In the genomic region with DNA sequence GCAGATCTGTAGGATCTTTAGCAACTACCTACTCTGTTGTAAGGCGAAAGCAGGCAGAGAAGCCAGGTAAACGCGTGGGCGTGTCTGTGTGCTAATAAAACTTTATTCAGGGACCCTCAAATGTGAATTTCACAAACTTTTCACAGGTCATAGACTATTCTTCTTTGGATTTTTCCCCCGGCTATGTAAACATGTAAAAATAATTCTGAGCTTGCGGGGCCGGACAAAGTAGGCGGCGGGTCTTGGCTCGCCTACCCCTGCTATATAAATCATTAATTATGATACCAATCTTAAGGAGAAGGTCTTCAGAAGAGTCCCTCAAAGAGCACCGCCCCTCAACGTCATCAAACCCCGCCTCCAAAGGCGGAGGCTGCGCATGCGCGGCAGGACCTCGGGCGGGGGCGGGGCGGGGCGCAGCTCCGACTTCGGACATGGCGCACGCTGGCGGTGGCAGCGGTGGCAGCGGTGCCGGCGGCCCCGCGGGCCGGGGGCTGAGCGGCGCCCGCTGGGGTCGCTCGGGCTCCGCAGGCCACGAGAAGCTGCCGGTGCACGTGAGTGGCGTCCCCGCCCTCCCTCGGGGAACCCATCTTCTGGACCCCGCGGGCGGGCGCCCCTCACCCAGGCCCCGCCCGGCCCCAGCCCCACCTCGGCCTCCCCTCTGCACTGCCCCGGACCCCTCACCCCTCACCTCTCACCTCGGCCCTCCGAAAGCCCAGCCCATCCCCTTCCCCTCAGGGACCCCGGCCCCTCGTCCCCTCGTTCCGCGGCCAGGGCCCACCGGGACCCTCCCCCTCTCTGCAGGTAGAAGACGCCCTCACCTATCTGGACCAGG, we compare ENCODE assay signal across 1 cellular context.
TF ChIP-seq lines count a peak whose summit lies in the region.

A gene with protein sequence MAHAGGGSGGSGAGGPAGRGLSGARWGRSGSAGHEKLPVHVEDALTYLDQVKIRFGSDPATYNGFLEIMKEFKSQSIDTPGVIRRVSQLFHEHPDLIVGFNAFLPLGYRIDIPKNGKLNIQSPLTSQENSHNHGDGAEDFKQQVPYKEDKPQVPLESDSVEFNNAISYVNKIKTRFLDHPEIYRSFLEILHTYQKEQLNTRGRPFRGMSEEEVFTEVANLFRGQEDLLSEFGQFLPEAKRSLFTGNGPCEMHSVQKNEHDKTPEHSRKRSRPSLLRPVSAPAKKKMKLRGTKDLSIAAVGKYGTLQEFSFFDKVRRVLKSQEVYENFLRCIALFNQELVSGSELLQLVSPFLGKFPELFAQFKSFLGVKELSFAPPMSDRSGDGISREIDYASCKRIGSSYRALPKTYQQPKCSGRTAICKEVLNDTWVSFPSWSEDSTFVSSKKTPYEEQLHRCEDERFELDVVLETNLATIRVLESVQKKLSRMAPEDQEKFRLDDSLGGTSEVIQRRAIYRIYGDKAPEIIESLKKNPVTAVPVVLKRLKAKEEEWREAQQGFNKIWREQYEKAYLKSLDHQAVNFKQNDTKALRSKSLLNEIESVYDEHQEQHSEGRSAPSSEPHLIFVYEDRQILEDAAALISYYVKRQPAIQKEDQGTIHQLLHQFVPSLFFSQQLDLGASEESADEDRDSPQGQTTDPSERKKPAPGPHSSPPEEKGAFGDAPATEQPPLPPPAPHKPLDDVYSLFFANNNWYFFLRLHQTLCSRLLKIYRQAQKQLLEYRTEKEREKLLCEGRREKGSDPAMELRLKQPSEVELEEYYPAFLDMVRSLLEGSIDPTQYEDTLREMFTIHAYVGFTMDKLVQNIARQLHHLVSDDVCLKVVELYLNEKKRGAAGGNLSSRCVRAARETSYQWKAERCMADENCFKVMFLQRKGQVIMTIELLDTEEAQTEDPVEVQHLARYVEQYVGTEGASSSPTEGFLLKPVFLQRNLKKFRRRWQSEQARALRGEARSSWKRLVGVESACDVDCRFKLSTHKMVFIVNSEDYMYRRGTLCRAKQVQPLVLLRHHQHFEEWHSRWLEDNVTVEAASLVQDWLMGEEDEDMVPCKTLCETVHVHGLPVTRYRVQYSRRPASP (plus strand): TSS at position 409 of the 832 bp plus-strand sequence. CDS start 23 bp downstream, at position 432.

TF ChIP-seq in HepG2, 621 proteins besides CTCF, POLR2A, EP300 and RAD21 (continued from another document and continues in another):
- TF ChIP-seq, protein P1, sequence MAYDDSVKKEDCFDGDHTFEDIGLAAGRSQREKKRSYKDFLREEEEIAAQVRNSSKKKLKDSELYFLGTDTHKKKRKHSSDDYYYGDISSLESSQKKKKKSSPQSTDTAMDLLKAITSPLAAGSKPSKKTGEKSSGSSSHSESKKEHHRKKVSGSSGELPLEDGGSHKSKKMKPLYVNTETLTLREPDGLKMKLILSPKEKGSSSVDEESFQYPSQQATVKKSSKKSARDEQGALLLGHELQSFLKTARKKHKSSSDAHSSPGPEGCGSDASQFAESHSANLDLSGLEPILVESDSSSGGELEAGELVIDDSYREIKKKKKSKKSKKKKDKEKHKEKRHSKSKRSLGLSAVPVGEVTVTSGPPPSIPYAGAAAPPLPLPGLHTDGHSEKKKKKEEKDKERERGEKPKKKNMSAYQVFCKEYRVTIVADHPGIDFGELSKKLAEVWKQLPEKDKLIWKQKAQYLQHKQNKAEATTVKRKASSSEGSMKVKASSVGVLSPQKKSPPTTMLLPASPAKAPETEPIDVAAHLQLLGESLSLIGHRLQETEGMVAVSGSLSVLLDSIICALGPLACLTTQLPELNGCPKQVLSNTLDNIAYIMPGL (CRISPR knock-in tag; IDR thresholded peaks at IDR 0.05; ENCODE audit: borderline replicate concordance in 1 of 2, low read depth in 1 of 2), result peak in 1 of 2 experiments; percentile 44; a peak in 1 of 4 replicates
- TF ChIP-seq ZNF180 (CRISPR knock-in tag; IDR thresholded peaks at IDR 0.05; ENCODE audit: borderline replicate concordance, low read depth), result no peak
- TF ChIP-seq SPEN (CRISPR knock-in tag; IDR thresholded peaks at IDR 0.05; ENCODE audit: low read depth), result peak; percentile 54; the same call in 1 of the 2 replicates
- TF ChIP-seq PHF8 (CRISPR knock-in tag; IDR thresholded peaks at IDR 0.05), result peak; percentile 53
- TF ChIP-seq ZNF333 (CRISPR knock-in tag; IDR thresholded peaks at IDR 0.05; ENCODE audit: borderline replicate concordance), result no peak
- TF ChIP-seq, protein P2, sequence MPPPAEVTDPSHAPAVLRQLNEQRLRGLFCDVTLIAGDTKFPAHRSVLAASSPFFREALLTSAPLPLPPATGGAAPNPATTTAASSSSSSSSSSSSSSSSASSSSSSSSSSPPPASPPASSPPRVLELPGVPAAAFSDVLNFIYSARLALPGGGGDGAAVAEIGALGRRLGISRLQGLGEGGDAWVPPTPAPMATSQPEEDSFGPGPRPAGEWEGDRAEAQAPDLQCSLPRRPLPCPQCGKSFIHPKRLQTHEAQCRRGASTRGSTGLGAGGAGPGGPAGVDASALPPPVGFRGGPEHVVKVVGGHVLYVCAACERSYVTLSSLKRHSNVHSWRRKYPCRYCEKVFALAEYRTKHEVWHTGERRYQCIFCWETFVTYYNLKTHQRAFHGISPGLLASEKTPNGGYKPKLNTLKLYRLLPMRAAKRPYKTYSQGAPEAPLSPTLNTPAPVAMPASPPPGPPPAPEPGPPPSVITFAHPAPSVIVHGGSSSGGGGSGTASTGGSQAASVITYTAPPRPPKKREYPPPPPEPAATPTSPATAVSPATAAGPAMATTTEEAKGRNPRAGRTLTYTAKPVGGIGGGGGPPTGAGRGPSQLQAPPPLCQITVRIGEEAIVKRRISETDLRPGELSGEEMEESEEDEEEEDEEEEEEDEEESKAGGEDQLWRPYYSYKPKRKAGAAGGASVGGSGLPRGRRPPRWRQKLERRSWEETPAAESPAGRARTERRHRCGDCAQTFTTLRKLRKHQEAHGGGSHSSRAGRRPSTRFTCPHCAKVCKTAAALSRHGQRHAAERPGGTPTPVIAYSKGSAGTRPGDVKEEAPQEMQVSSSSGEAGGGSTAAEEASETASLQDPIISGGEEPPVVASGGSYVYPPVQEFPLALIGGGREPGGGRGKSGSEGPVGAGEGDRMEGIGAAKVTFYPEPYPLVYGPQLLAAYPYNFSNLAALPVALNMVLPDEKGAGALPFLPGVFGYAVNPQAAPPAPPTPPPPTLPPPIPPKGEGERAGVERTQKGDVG (CRISPR knock-in tag; IDR thresholded peaks at IDR 0.05; ENCODE audit: borderline replicate concordance), result no peak
- TF ChIP-seq SETDB1 (CRISPR knock-in tag; IDR thresholded peaks at IDR 0.05; ENCODE audit: borderline replicate concordance), result no peak
- TF ChIP-seq MED1 (CRISPR knock-in tag; IDR thresholded peaks at IDR 0.05), result peak; percentile 7; the same call in 1 of the 2 replicates
- no peak for TF ChIP-seq TSC22D2 (CRISPR knock-in tag; IDR thresholded peaks at IDR 0.05; ENCODE audit: borderline replicate concordance)
- no peak for TF ChIP-seq TBX2 (CRISPR knock-in tag; IDR thresholded peaks at IDR 0.05; ENCODE audit: borderline replicate concordance)
- TF ChIP-seq, protein P3, sequence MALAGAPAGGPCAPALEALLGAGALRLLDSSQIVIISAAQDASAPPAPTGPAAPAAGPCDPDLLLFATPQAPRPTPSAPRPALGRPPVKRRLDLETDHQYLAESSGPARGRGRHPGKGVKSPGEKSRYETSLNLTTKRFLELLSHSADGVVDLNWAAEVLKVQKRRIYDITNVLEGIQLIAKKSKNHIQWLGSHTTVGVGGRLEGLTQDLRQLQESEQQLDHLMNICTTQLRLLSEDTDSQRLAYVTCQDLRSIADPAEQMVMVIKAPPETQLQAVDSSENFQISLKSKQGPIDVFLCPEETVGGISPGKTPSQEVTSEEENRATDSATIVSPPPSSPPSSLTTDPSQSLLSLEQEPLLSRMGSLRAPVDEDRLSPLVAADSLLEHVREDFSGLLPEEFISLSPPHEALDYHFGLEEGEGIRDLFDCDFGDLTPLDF (CRISPR knock-in tag; IDR thresholded peaks at IDR 0.05), result no peak
- TF ChIP-seq PCBP2 (optimal IDR thresholded peaks at IDR 0.05; ENCODE audit: low read depth, low read length, poor library complexity, severe bottlenecking), result no peak
- no peak for TF ChIP-seq ZNF253 (CRISPR knock-in tag; IDR thresholded peaks at IDR 0.05; ENCODE audit: borderline replicate concordance)
- TF ChIP-seq ZMYM4 (CRISPR knock-in tag; IDR thresholded peaks at IDR 0.05), result peak; percentile 21; the same call in 1 of the 2 replicates
- peak; percentile 38; the same call in 1 of the 2 replicates for TF ChIP-seq MEIS2 (CRISPR knock-in tag; IDR thresholded peaks at IDR 0.05)
- TF ChIP-seq, protein P4, sequence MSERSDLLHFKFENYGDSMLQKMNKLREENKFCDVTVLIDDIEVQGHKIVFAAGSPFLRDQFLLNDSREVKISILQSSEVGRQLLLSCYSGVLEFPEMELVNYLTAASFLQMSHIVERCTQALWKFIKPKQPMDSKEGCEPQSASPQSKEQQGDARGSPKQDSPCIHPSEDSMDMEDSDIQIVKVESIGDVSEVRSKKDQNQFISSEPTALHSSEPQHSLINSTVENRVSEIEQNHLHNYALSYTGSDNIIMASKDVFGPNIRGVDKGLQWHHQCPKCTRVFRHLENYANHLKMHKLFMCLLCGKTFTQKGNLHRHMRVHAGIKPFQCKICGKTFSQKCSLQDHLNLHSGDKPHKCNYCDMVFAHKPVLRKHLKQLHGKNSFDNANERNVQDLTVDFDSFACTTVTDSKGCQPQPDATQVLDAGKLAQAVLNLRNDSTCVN (CRISPR knock-in tag; IDR thresholded peaks at IDR 0.05; ENCODE audit: borderline replicate concordance), result no peak
- TF ChIP-seq FOXC1 (CRISPR knock-in tag; IDR thresholded peaks at IDR 0.05; ENCODE audit: borderline replicate concordance), result no peak
- TF ChIP-seq, protein P5, sequence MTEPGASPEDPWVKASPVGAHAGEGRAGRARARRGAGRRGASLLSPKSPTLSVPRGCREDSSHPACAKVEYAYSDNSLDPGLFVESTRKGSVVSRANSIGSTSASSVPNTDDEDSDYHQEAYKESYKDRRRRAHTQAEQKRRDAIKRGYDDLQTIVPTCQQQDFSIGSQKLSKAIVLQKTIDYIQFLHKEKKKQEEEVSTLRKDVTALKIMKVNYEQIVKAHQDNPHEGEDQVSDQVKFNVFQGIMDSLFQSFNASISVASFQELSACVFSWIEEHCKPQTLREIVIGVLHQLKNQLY (CRISPR knock-in tag; IDR thresholded peaks at IDR 0.05), result no peak
- no peak for TF ChIP-seq HOXD1 (CRISPR knock-in tag; IDR thresholded peaks at IDR 0.05)
- TF ChIP-seq, protein P6, sequence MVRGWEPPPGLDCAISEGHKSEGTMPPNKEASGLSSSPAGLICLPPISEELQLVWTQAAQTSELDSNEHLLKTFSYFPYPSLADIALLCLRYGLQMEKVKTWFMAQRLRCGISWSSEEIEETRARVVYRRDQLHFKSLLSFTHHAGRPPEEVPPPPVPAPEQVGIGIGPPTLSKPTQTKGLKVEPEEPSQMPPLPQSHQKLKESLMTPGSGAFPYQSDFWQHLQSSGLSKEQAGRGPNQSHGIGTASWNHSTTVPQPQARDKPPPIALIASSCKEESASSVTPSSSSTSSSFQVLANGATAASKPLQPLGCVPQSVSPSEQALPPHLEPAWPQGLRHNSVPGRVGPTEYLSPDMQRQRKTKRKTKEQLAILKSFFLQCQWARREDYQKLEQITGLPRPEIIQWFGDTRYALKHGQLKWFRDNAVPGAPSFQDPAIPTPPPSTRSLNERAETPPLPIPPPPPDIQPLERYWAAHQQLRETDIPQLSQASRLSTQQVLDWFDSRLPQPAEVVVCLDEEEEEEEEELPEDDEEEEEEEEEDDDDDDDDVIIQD (CRISPR knock-in tag; IDR thresholded peaks at IDR 0.05; ENCODE audit: low read depth), result no peak
- no peak for TF ChIP-seq JUN (CRISPR knock-in tag; IDR thresholded peaks at IDR 0.05)
- peak; percentile 27; the same call in 1 of the 2 replicates for TF ChIP-seq KLF12 (CRISPR knock-in tag; IDR thresholded peaks at IDR 0.05; ENCODE audit: borderline replicate concordance)
- TF ChIP-seq, protein P7, sequence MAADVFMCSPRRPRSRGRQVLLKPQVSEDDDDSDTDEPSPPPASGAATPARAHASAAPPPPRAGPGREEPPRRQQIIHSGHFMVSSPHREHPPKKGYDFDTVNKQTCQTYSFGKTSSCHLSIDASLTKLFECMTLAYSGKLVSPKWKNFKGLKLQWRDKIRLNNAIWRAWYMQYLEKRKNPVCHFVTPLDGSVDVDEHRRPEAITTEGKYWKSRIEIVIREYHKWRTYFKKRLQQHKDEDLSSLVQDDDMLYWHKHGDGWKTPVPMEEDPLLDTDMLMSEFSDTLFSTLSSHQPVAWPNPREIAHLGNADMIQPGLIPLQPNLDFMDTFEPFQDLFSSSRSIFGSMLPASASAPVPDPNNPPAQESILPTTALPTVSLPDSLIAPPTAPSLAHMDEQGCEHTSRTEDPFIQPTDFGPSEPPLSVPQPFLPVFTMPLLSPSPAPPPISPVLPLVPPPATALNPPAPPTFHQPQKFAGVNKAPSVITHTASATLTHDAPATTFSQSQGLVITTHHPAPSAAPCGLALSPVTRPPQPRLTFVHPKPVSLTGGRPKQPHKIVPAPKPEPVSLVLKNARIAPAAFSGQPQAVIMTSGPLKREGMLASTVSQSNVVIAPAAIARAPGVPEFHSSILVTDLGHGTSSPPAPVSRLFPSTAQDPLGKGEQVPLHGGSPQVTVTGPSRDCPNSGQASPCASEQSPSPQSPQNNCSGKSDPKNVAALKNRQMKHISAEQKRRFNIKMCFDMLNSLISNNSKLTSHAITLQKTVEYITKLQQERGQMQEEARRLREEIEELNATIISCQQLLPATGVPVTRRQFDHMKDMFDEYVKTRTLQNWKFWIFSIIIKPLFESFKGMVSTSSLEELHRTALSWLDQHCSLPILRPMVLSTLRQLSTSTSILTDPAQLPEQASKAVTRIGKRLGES (CRISPR knock-in tag; IDR thresholded peaks at IDR 0.05; ENCODE audit: borderline replicate concordance), result no peak
- 0 out of 2 replicates have a peak, but pooled peaks have one; percentile 38 for TF ChIP-seq FOXK1 (CRISPR knock-in tag; IDR thresholded peaks at IDR 0.05; ENCODE audit: borderline replicate concordance, low read depth)
- peak; percentile 73 for TF ChIP-seq PRPF4 (IDR thresholded peaks at IDR 0.05; ENCODE audit: low read depth, low read length, poor library complexity, severe bottlenecking)
